In genomic region chr11:45806072-45806933, GRCh38 we compare ENCODE assay signal across 8 cellular contexts. TPM values are rescaled to one million over a fixed set of nuclear protein-coding genes. Genes with fewer than 3 reads are reported as not detected.
DNase-seq lines count a peak whose midpoint lies in the region; ATAC-seq, FAIRE-seq and TF ChIP-seq lines count a peak whose summit lies in the region.

No MANE protein-coding gene starts in this region.

- no peak for DNase-seq in activated T-cell treated with anti-CD3 and anti-CD28 coated beads, Interleukin-2, amount 50 U/mL, for 4 hours
- DNase-seq in activated T-cell treated with anti-CD3 and anti-CD28 coated beads, Interleukin-2, amount 50 U/mL, for 1 hour = no peak
- DNase-seq in ascending aorta (ENCODE audit: low spot score in 2 of 2) (peak in 1 of 2 donors; percentile 3), HepG2 (ENCODE audit: low spot score) (no peak), tibial nerve (ENCODE audit: low spot score in 2 of 2) (no peak), AG08395 (ENCODE audit: low spot score) (no peak)

- peaks cover 2% of the 10 kb centered on the region for H3K36me3 Mint-ChIP-seq in activated T-cell treated with anti-CD3 and anti-CD28 coated beads, Interleukin-2, amount 50 U/mL, for 4 hours (ENCODE audit: insufficient read depth)

- H3K9ac ChIP-seq in HepG2 (ENCODE audit: insufficient read depth, low read depth, low read length) = peak overlapping the region; percentile 80

- no peaks in the 10 kb centered on the region for H3K27me3 Mint-ChIP-seq in activated T-cell treated with anti-CD3 and anti-CD28 coated beads, Interleukin-2, amount 50 U/mL, for 4 hours (ENCODE audit: low read depth)

- TF ChIP-seq POLR2A in HepG2 (IDR thresholded peaks at IDR 0.05; ENCODE audit: insufficient read depth in 1 of 2, low read depth in 2 of 2, low read length in 2 of 2) = no peak
- no peak for TF ChIP-seq POLR2A in tibial nerve (IDR thresholded peaks at IDR 0.05)

- TF ChIP-seq CTCF in ascending aorta (IDR thresholded peaks at IDR 0.05) = no peak
- 0 out of 2 replicates have a peak, but pooled peaks have one; percentile 7 for TF ChIP-seq CTCF in HepG2 (CRISPR knock-in tag; IDR thresholded peaks at IDR 0.05)
- TF ChIP-seq CTCF in tibial nerve (IDR thresholded peaks at IDR 0.05) = no peak

- H4K20me1 ChIP-seq in HepG2 (ENCODE audit: insufficient read depth, low read length) = no peaks in the 10 kb centered on the region; the same call in none of the 2 replicates

- H3K27me3 ChIP-seq in ascending aorta = no peaks in the 10 kb centered on the region
- peaks cover 0 to 16% of the 10 kb centered on the region in 2 experiments; a peak in 1 of 5 replicates for H3K27me3 ChIP-seq in HepG2 (ENCODE audit: control insufficient read depth in 1 of 2, insufficient read depth in 2 of 2, low read length in 2 of 2)
- no peaks in the 10 kb centered on the region for H3K27me3 ChIP-seq in tibial nerve

- H2AFZ ChIP-seq in HepG2 (ENCODE audit: low read length) = no peak overlapping the region

- no peak for FAIRE-seq in HepG2 (lab: Jason Lieb, UNC)

- H3K4me1 Mint-ChIP-seq in activated T-cell treated with anti-CD3 and anti-CD28 coated beads, Interleukin-2, amount 50 U/mL, for 4 hours (ENCODE audit: low read depth) = peaks cover 42% of the 10 kb centered on the region

- CTCF ChIA-PET in HepG2 (lab: Yijun Ruan, JAX; ENCODE audit: low intra/inter-chr PET ratio, low total read pairs) = no interaction called here

- H3K27ac ChIP-seq in ascending aorta (no peak overlapping the region), HepG2 (ENCODE audit: extremely low read length, insufficient read depth, low read length) (peak overlapping the region; percentile 79), tibial nerve (peak overlapping the region in 3 of 4 donors; percentile 90 to 95 (median 92))

- H3K36me3 ChIP-seq in ascending aorta = peaks cover 9 to 19% of the 10 kb centered on the region in 2 donors
- peaks cover 1 to 16% of the 10 kb centered on the region in 2 experiments; a peak in 2 of 5 replicates for H3K36me3 ChIP-seq in HepG2 (replicated peaks in 1 of 2; ENCODE audit: control insufficient read depth in 1 of 2, insufficient read depth in 2 of 2, low read length in 2 of 2)
- H3K36me3 ChIP-seq in tibial nerve = peaks cover 0 to 28% (median 0%) of the 10 kb centered on the region in 3 donors

- TF ChIP-seq RAD21 in HepG2 (CRISPR knock-in tag; IDR thresholded peaks at IDR 0.05) = no peak

- no peak for ATAC-seq in activated T-cell treated with anti-CD3 and anti-CD28 coated beads, Interleukin-2, amount 50 U/mL, for 4 hours
- ATAC-seq in HepG2 (no peak; the same call in 1 of the 3 replicates), HG03135 (IDR thresholded peaks at IDR 0.05; ENCODE audit: unreplicated experiment) (no peak), HG03442 (IDR thresholded peaks at IDR 0.05; ENCODE audit: unreplicated experiment) (no peak)

- peaks cover 11% of the 10 kb centered on the region for H3K79me2 ChIP-seq in HepG2 (ENCODE audit: insufficient read depth, low read length)

- intact Hi-C loops in ascending aorta (cut with DNase I) (loop anchor here (5.0 to 10.0 kb wide), 2 partner anchors 111 to 862 kb away; partner anchors contain the start of gene PEX16), HepG2 (cut with micrococcal nuclease; ENCODE audit: unreplicated experiment) (no loop called here)

- H3K4me2 ChIP-seq in HepG2 (ENCODE audit: low read depth, low read length) = peak overlapping the region; percentile 93

- H3K4me3 ChIP-seq in ascending aorta (peak overlapping the region; percentile 89 to 99), HepG2 (replicated peaks in 1 of 3; ENCODE audit: insufficient read depth in 1 of 3, low read depth in 2 of 3, low read length in 3 of 3) (peak overlapping the region; percentile 81 to 89 (median 82); a peak in 5 of 6 replicates), tibial nerve (peak overlapping the region; percentile 69 to 76 (median 74))

- H3K9me3 Mint-ChIP-seq in activated T-cell treated with anti-CD3 and anti-CD28 coated beads, Interleukin-2, amount 50 U/mL, for 4 hours = no peaks in the 10 kb centered on the region

- in situ Hi-C loops in HepG2 (cut with HindIII; ENCODE audit: extremely low pct_ligation_motif_present, low pct_unique_long_range_greater_than_20kb) = no loop called here

- H3K4me3 Mint-ChIP-seq in activated T-cell treated with anti-CD3 and anti-CD28 coated beads, Interleukin-2, amount 50 U/mL, for 4 hours = peak overlapping the region; percentile 93

- POLR2A ChIA-PET in HepG2 (lab: Yijun Ruan, JAX) = interaction anchor here (1.5 to 4.1 kb wide), 2 partner anchors 13 to 41 kb away, joined by 6 to 14 read pairs; partner anchors contain the start of gene CRY2

- H3K9me3 ChIP-seq in ascending aorta = no peaks in the 10 kb centered on the region
- no peaks in the 10 kb centered on the region for H3K9me3 ChIP-seq in HepG2 (ENCODE audit: low read length)
- no peaks in the 10 kb centered on the region for H3K9me3 ChIP-seq in tibial nerve

- H3K4me1 ChIP-seq in ascending aorta (peaks cover 9 to 29% of the 10 kb centered on the region in 2 donors), HepG2 (ENCODE audit: insufficient read depth, low read length) (peaks cover 37% of the 10 kb centered on the region), tibial nerve (peaks cover 0 to 56% (median 32%) of the 10 kb centered on the region in 4 donors)

- no peak for TF ChIP-seq EP300 in HepG2 (IDR thresholded peaks at IDR 0.05; ENCODE audit: low read depth in 2 of 2, low read length in 2 of 2)
- no peak for TF ChIP-seq EP300 in HepG2 (CRISPR knock-in tag; IDR thresholded peaks at IDR 0.05; ENCODE audit: borderline replicate concordance)
- no peak for TF ChIP-seq EP300 in tibial nerve (IDR thresholded peaks at IDR 0.05)

- 34% methylated on average over 12 of the region's 20 CpGs for WGBS in HepG2 (ENCODE audit: low lambda C conversion rate)
- WGBS in tibial nerve, 2 donors = 72 to 76% methylated on average over 20 of the region's 20 CpGs

- no TSS peak for BruUV-seq in HepG2 (replicated peaks; lab: Mats Ljungman, UMichigan)

TF ChIP-seq in HepG2, 621 proteins besides CTCF, POLR2A, EP300 and RAD21 (continues in another document):
- TF ChIP-seq ZSCAN9 (CRISPR knock-in tag; IDR thresholded peaks at IDR 0.05; ENCODE audit: borderline replicate concordance) = no peak

RNA-seq across cellular contexts. Expression of gene SLC35C1, which starts 1.4 kb away (rescaled TPM):
- total RNA-seq in activated T-cell treated with anti-CD3 and anti-CD28 coated beads, Interleukin-2, amount 50 U/mL, for 4 hours = 10 to 100 TPM; 14.7 to 17.5 (median 15.8) TPM
- 47.7 TPM for total RNA-seq in ascending aorta
- 6.1 and 7.0 TPM in 2 replicates for total RNA-seq in HepG2 (2016; rRNA removed; fragmentation: Illumina TruSeq; extraction: Trizol)
- total RNA-seq in HepG2 (2016; cell fraction: cytosol; rRNA removed; fragmentation: Illumina TruSeq; extraction: Trizol; ENCODE audit: low read depth) = 2.8 and 3.3 TPM in 2 replicates
- total RNA-seq in HepG2 (2016; cell fraction: insoluble cytoplasmic fraction; rRNA removed; fragmentation: Illumina TruSeq; extraction: Trizol) = 5.8 and 7.5 TPM in 2 replicates
- 9.9 and 10.1 TPM in 2 replicates for total RNA-seq in HepG2 (2016; cell fraction: membrane; rRNA removed; fragmentation: Illumina TruSeq; extraction: Trizol)
- total RNA-seq in HepG2 (2016; cell fraction: nucleus; rRNA removed; fragmentation: Illumina TruSeq; extraction: Trizol) = 8.9 and 10.1 TPM in 2 replicates
- 2.6 and 2.9 TPM in 2 replicates for polyA plus RNA-seq in HepG2 (2011; rRNA removed)
- polyA plus RNA-seq in HepG2 (2011; cell fraction: cytosol; rRNA removed) = 1.8 and 3.3 TPM in 2 replicates
- 5.3 and 6.1 TPM in 2 replicates for polyA plus RNA-seq in HepG2 (2011; cell fraction: nucleus; rRNA removed)
- polyA plus RNA-seq in HepG2 (2012) = 5.5 and 7.2 TPM in 2 replicates
- 4.4 and 5.2 TPM in 2 replicates for polyA plus RNA-seq in HepG2 (2016; cell fraction: cytosol; fragmentation: Illumina TruSeq; extraction: Trizol; ENCODE audit: low read depth)
- 8.6 and 9.4 TPM in 2 replicates for polyA plus RNA-seq in HepG2 (2016; cell fraction: insoluble cytoplasmic fraction; fragmentation: Illumina TruSeq; extraction: Trizol; ENCODE audit: low read depth)
- polyA plus RNA-seq in HepG2 (2016; cell fraction: membrane; fragmentation: Illumina TruSeq; extraction: Trizol; ENCODE audit: low read depth) = 10.8 and 11.1 TPM in 2 replicates
- polyA plus RNA-seq in HepG2 (2016; cell fraction: nucleus; fragmentation: Illumina TruSeq; extraction: Trizol; ENCODE audit: insufficient read depth, low read depth) = 11.8 and 12.4 TPM in 2 replicates
- polyA minus RNA-seq in HepG2 (2011; rRNA and poly(A)+ RNA removed; ENCODE audit: low replicate concordance) = 22.9 and 26.1 TPM in 2 replicates
- polyA minus RNA-seq in HepG2 (2011; cell fraction: cytosol; rRNA and poly(A)+ RNA removed) = 6.5 and 8.0 TPM in 2 replicates
- polyA minus RNA-seq in HepG2 (2011; cell fraction: nucleus; rRNA and poly(A)+ RNA removed) = 3.4 and 5.5 TPM in 2 replicates
- total RNA-seq in tibial nerve = 10 to 100 TPM; 20.5 to 33.5 (median 27.2) TPM

RNA-seq across cellular contexts. Expression of gene CRY2, which starts 41.0 kb away (rescaled TPM):
- 10 to 100 TPM; 19.7 to 21.9 (median 19.9) TPM for total RNA-seq in activated T-cell treated with anti-CD3 and anti-CD28 coated beads, Interleukin-2, amount 50 U/mL, for 4 hours
- total RNA-seq in ascending aorta (29.6 TPM), HepG2 (2016; rRNA removed; fragmentation: Illumina TruSeq; extraction: Trizol) (8.8 and 12.2 TPM in 2 replicates), tibial nerve (10 to 100 TPM; 48.8 to 96.4 (median 54.6) TPM)
- 8.5 and 9.2 TPM in 2 replicates for total RNA-seq in HepG2 (2016; cell fraction: cytosol; rRNA removed; fragmentation: Illumina TruSeq; extraction: Trizol; ENCODE audit: low read depth)
- total RNA-seq in HepG2 (2016; cell fraction: insoluble cytoplasmic fraction; rRNA removed; fragmentation: Illumina TruSeq; extraction: Trizol) = 7.8 and 11.7 TPM in 2 replicates
- total RNA-seq in HepG2 (2016; cell fraction: membrane; rRNA removed; fragmentation: Illumina TruSeq; extraction: Trizol) = 7.7 and 7.9 TPM in 2 replicates
- 14.4 and 18.4 TPM in 2 replicates for total RNA-seq in HepG2 (2016; cell fraction: nucleus; rRNA removed; fragmentation: Illumina TruSeq; extraction: Trizol)
- 10.0 and 10.1 TPM in 2 replicates for polyA plus RNA-seq in HepG2 (2011; rRNA removed)
- 4.5 and 4.8 TPM in 2 replicates for polyA plus RNA-seq in HepG2 (2011; cell fraction: cytosol; rRNA removed)
- 42.1 and 49.3 TPM in 2 replicates for polyA plus RNA-seq in HepG2 (2011; cell fraction: nucleus; rRNA removed)
- polyA plus RNA-seq in HepG2 (2012) = 8.4 and 8.8 TPM in 2 replicates
- polyA plus RNA-seq in HepG2 (2016; cell fraction: cytosol; fragmentation: Illumina TruSeq; extraction: Trizol; ENCODE audit: low read depth) = 0.70 and 0.83 TPM in 2 replicates
- polyA plus RNA-seq in HepG2 (2016; cell fraction: insoluble cytoplasmic fraction; fragmentation: Illumina TruSeq; extraction: Trizol; ENCODE audit: low read depth) = 6.0 and 7.6 TPM in 2 replicates
- polyA plus RNA-seq in HepG2 (2016; cell fraction: membrane; fragmentation: Illumina TruSeq; extraction: Trizol; ENCODE audit: low read depth) = 1.9 and 2.1 TPM in 2 replicates
- polyA plus RNA-seq in HepG2 (2016; cell fraction: nucleus; fragmentation: Illumina TruSeq; extraction: Trizol; ENCODE audit: insufficient read depth, low read depth) = 27.9 and 28.8 TPM in 2 replicates
- 28.6 and 30.6 TPM in 2 replicates for polyA minus RNA-seq in HepG2 (2011; rRNA and poly(A)+ RNA removed; ENCODE audit: low replicate concordance)
- 7.2 and 7.8 TPM in 2 replicates for polyA minus RNA-seq in HepG2 (2011; cell fraction: cytosol; rRNA and poly(A)+ RNA removed)
- 25.4 and 26.0 TPM in 2 replicates for polyA minus RNA-seq in HepG2 (2011; cell fraction: nucleus; rRNA and poly(A)+ RNA removed)

Comparison
In these comparisons a context has a peak if more than half of its experiments do, and no peak if none do; other contexts are left out.
1. H3K27ac ChIP-seq: peak in HepG2 (single experiment) and tibial nerve (3 of 4); none in ascending aorta (0 of 2).
2. Peak in every context shown above with its lines, with median percentiles within 50 percentile points of each other: H3K4me3 ChIP-seq.